Comparison of ENCODE assay signal across 20 cellular contexts in the genomic region with DNA sequence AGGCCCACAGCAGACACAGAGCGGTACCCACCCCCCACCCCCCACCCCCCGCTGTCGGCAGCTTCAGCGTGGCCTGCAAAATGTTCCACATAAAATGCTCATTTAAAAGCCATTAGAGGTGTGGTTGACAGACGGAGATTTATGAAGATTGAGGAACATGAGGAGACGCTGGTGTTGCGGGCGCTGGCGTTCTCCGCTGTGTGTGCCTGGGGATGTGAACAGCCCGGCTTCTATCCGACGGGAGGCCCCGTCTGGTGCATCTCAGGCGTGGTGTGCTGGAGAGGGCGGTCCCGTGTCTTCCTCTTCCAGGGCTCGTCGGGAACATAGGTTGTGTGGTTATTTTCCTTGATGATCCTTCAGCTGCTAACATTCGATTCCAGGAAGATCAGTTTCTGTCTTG.
"Had no signal": no experiment of that assay in that cellular context is flagged by ENCODE, and none has a peak within 500 bp of the region (broad histone marks: within the 10 kb centered on the region; RNA-seq: fewer than 3 reads in every experiment).

No MANE protein-coding gene starts in this region.

- H3K4me3 ChIP-seq: colonic mucosa, esophagus muscularis mucosa, gastroesophageal sphincter, hepatocyte, left lung, lower lobe of right lung, mucosa of descending colon had no signal

- H3K4me1 ChIP-seq: colonic mucosa, esophagus muscularis mucosa, foreskin keratinocyte, gastroesophageal sphincter, left lung, lower lobe of right lung had no signal

- H3K9me3 ChIP-seq: colonic mucosa, gastroesophageal sphincter, lower lobe of right lung, mucosa of descending colon had no signal

- H3K27me3 ChIP-seq: colonic mucosa, hepatocyte had no signal

- H3K36me3 ChIP-seq: colonic mucosa, esophagus muscularis mucosa, gastroesophageal sphincter, left lung, lower lobe of right lung had no signal

- DNase-seq: colonic mucosa; cortex of kidney; effector CD4-positive, alpha-beta T cell; effector memory CD4-positive, alpha-beta T cell; foreskin keratinocyte; hypothalamus; immature natural killer cell; islet precursor cell; kidney; kidney glomerular epithelial cell; left colon; left ventricle myocardium superior; lower lobe of right lung; mesenchymal stem cell; naive B cell had no signal

- H3K27ac ChIP-seq: colonic mucosa, esophagus muscularis mucosa, foreskin keratinocyte, gastroesophageal sphincter, hepatocyte, left lung, lower lobe of right lung had no signal

- ATAC-seq: foreskin keratinocyte, gastroesophageal sphincter, left colon, left lung, left ventricle myocardium superior, lower lobe of right lung, mucosa of descending colon had no signal
